Comparison of ENCODE assay signal across 1 cellular context in genomic region chr17:47868134-47868533, GRCh38.
TF ChIP-seq lines count a peak whose summit lies in the region.

No MANE protein-coding gene starts in this region.

TF ChIP-seq in H1, 55 proteins besides CTCF, POLR2A, EP300 and RAD21:
- TF ChIP-seq CBX8 (IDR thresholded peaks at IDR 0.05; ENCODE audit: borderline replicate concordance, low read depth, low read length): no peak
- TF ChIP-seq YY1 (IDR thresholded peaks at IDR 0.05; ENCODE audit: low read depth, low read length): no peak
- no peak for TF ChIP-seq ATF3 (IDR thresholded peaks at IDR 0.05; ENCODE audit: insufficient read depth, low read depth, low read length)
- no peak for TF ChIP-seq POLR2AphosphoS5 (IDR thresholded peaks at IDR 0.05; ENCODE audit: low read depth, low read length)
- peak; percentile 64; the same call in 1 of the 2 replicates for TF ChIP-seq MAX (IDR thresholded peaks at IDR 0.05)
- peak; percentile 86 for TF ChIP-seq E2F6 (IDR thresholded peaks at IDR 0.05)
